In genomic region chr1:95994643-95995042, GRCh38 we compare ENCODE assay signal across 20 cellular contexts.
DNase-seq lines count a peak whose midpoint lies in the region; ATAC-seq, FAIRE-seq and TF ChIP-seq lines count a peak whose summit lies in the region.
"Had no signal": no experiment of that assay in that cellular context is flagged by ENCODE, and none has a peak within 500 bp of the region (broad histone marks: within the 10 kb centered on the region; RNA-seq: fewer than 3 reads in every experiment).

No MANE protein-coding gene starts in this region.

- POLR2A ChIA-PET in CD8-positive, alpha-beta T cell (lab: Charles Lee), result no interaction called here

- DNase-seq in T-helper 1 cell (no peak), M059J (ENCODE audit: low read depth) (peak; percentile 1), coronary artery (ENCODE audit: low spot score) (no peak), osteoblast (ENCODE audit: insufficient read length, low spot score, missing footprints) (no peak), RCC 7860 (ENCODE audit: low spot score) (no peak), neural progenitor cell (ENCODE audit: low spot score) (no peak)
- no peak for DNase-seq in CD8-positive, alpha-beta T cell
- DNase-seq: 8988T, Caco-2, DMS53, NCI-H1048, NCI-H146, NCI-H2227 treated with DMSO at 0.1 percent for 48 hours, NCI-H69, SHP77 had no signal

- H3K27me3 Mint-ChIP-seq in T-helper 1 cell treated with Interleukin-12 subunit alpha and Interleukin-12 subunit beta and Interleukin-4 antibody, amounts not matched to agents 30 μg/mL and 1 μg/mL, for 36 hours (ENCODE audit: low read depth), result no peaks in the 10 kb centered on the region
- H3K27me3 Mint-ChIP-seq in neural progenitor cell (ENCODE audit: insufficient read depth, low read depth), result peaks cover 2% of the 10 kb centered on the region
- H3K27me3 Mint-ChIP-seq in CD8-positive, alpha-beta T cell (ENCODE audit: low read depth), result no peaks in the 10 kb centered on the region
- H3K27me3 Mint-ChIP-seq: IgD-negative memory B cell had no signal

- H3K9me3 ChIP-seq in osteoblast (ENCODE audit: low read depth, low read length), result no peaks in the 10 kb centered on the region
- H3K9me3 ChIP-seq in neural progenitor cell (ENCODE audit: low read depth), result no peaks in the 10 kb centered on the region
- no peaks in the 10 kb centered on the region for H3K9me3 ChIP-seq in CD8-positive, alpha-beta T cell (ENCODE audit: low read length)
- H3K9me3 ChIP-seq: Caco-2 had no signal

- ATAC-seq in CD8-positive, alpha-beta T cell, result no peak
- ATAC-seq: GM12878 had no signal

- peaks cover 2% of the 10 kb centered on the region for H3K4me1 Mint-ChIP-seq in T-helper 1 cell treated with Interleukin-12 subunit alpha and Interleukin-12 subunit beta and Interleukin-4 antibody, amounts not matched to agents 30 μg/mL and 1 μg/mL, for 36 hours (ENCODE audit: low read depth)
- H3K4me1 Mint-ChIP-seq in neural progenitor cell, result peaks cover 6% of the 10 kb centered on the region
- peaks cover 2% of the 10 kb centered on the region for H3K4me1 Mint-ChIP-seq in CD8-positive, alpha-beta T cell (ENCODE audit: low read depth)
- H3K4me1 Mint-ChIP-seq: IgD-negative memory B cell had no signal

- peak overlapping the region; percentile 16 for H3K4me2 ChIP-seq in osteoblast (ENCODE audit: insufficient read depth, low read length)
- H3K4me2 ChIP-seq in neural progenitor cell, result no peak overlapping the region

- peak overlapping the region; percentile 39 for H3K4me3 ChIP-seq in coronary artery
- H3K4me3 ChIP-seq in osteoblast (ENCODE audit: insufficient read depth, low read length), result no peak overlapping the region
- H3K4me3 ChIP-seq in neural progenitor cell, result no peak overlapping the region
- H3K4me3 ChIP-seq in CD8-positive, alpha-beta T cell (ENCODE audit: low read depth, low read length), result no peak overlapping the region
- H3K4me3 ChIP-seq: GM12878 had no signal

- H3K79me2 ChIP-seq in osteoblast (ENCODE audit: insufficient read depth, low read length) (no peaks in the 10 kb centered on the region), neural progenitor cell (ENCODE audit: low read depth) (no peaks in the 10 kb centered on the region)

- TF ChIP-seq CTCF in coronary artery (IDR thresholded peaks at IDR 0.05) (no peak), osteoblast (IDR thresholded peaks at IDR 0.05; ENCODE audit: extremely low read depth, low read depth, low read length) (no peak), neural progenitor cell (IDR thresholded peaks at IDR 0.05) (no peak)
- no peak for TF ChIP-seq CTCF in CD8-positive, alpha-beta T cell (IDR thresholded peaks at IDR 0.05)

- no peaks in the 10 kb centered on the region for H3K36me3 ChIP-seq in osteoblast (ENCODE audit: insufficient read depth, low read length)
- H3K36me3 ChIP-seq in neural progenitor cell, result no peaks in the 10 kb centered on the region
- H3K36me3 ChIP-seq in CD8-positive, alpha-beta T cell (ENCODE audit: insufficient read depth, low read length), result no peaks in the 10 kb centered on the region

- H3K27me3 ChIP-seq in osteoblast (ENCODE audit: insufficient read depth, low read length) (no peaks in the 10 kb centered on the region), neural progenitor cell (no peaks in the 10 kb centered on the region)
- no peaks in the 10 kb centered on the region for H3K27me3 ChIP-seq in CD8-positive, alpha-beta T cell (ENCODE audit: insufficient read depth, low read length)

- no peaks in the 10 kb centered on the region for H3F3A ChIP-seq in neural progenitor cell (ENCODE audit: low read depth)

- H3K27ac ChIP-seq in coronary artery, result no peak overlapping the region
- H3K27ac ChIP-seq in osteoblast (ENCODE audit: low read depth, low read length), result no peak overlapping the region
- no peak overlapping the region for H3K27ac ChIP-seq in neural progenitor cell
- no peak overlapping the region for H3K27ac ChIP-seq in CD8-positive, alpha-beta T cell (ENCODE audit: low read depth, low read length)
- H3K27ac ChIP-seq: C4-2B had no signal

- no peak for FAIRE-seq in RCC 7860 (lab: Jason Lieb, UNC)
- FAIRE-seq: GM12878, GM19239 had no signal

- H4K20me1 ChIP-seq in osteoblast (ENCODE audit: insufficient read depth, low read length), result no peaks in the 10 kb centered on the region
- H4K20me1 ChIP-seq in neural progenitor cell (ENCODE audit: low read depth), result no peaks in the 10 kb centered on the region

- peak overlapping the region; percentile 25 for H3K4me3 Mint-ChIP-seq in T-helper 1 cell treated with Interleukin-12 subunit alpha and Interleukin-12 subunit beta and Interleukin-4 antibody, amounts not matched to agents 30 μg/mL and 1 μg/mL, for 36 hours
- H3K4me3 Mint-ChIP-seq in neural progenitor cell, result no peak overlapping the region
- no peak overlapping the region for H3K4me3 Mint-ChIP-seq in CD8-positive, alpha-beta T cell

- H2AFZ ChIP-seq in osteoblast (ENCODE audit: low read length) (peak overlapping the region; percentile 49), neural progenitor cell (replicated peaks) (no peak overlapping the region)

- H3K9me3 Mint-ChIP-seq in T-helper 1 cell treated with Interleukin-12 subunit alpha and Interleukin-12 subunit beta and Interleukin-4 antibody, amounts not matched to agents 30 μg/mL and 1 μg/mL, for 36 hours, result no peaks in the 10 kb centered on the region
- no peaks in the 10 kb centered on the region for H3K9me3 Mint-ChIP-seq in neural progenitor cell
- H3K9me3 Mint-ChIP-seq in CD8-positive, alpha-beta T cell, result peaks cover 4% of the 10 kb centered on the region

- H3K27ac Mint-ChIP-seq in T-helper 1 cell treated with Interleukin-12 subunit alpha and Interleukin-12 subunit beta and Interleukin-4 antibody, amounts not matched to agents 30 μg/mL and 1 μg/mL, for 36 hours, result no peak overlapping the region
- no peak overlapping the region for H3K27ac Mint-ChIP-seq in neural progenitor cell
- H3K27ac Mint-ChIP-seq in CD8-positive, alpha-beta T cell, result no peak overlapping the region
- H3K27ac Mint-ChIP-seq: IgD-negative memory B cell had no signal

- no peaks in the 10 kb centered on the region for H3K4me1 ChIP-seq in osteoblast (ENCODE audit: insufficient read depth, low read length)
- no peaks in the 10 kb centered on the region for H3K4me1 ChIP-seq in neural progenitor cell
- no peaks in the 10 kb centered on the region for H3K4me1 ChIP-seq in CD8-positive, alpha-beta T cell (ENCODE audit: insufficient read depth, low read length)
- H3K4me1 ChIP-seq: Caco-2 had no signal

- CTCF ChIA-PET in CD8-positive, alpha-beta T cell (lab: Charles Lee), result no interaction called here

- H3K36me3 Mint-ChIP-seq in T-helper 1 cell treated with Interleukin-12 subunit alpha and Interleukin-12 subunit beta and Interleukin-4 antibody, amounts not matched to agents 30 μg/mL and 1 μg/mL, for 36 hours (ENCODE audit: low read depth), result no peaks in the 10 kb centered on the region
- no peaks in the 10 kb centered on the region for H3K36me3 Mint-ChIP-seq in neural progenitor cell
- H3K36me3 Mint-ChIP-seq in CD8-positive, alpha-beta T cell, result no peaks in the 10 kb centered on the region

- intact Hi-C loops in CD8-positive, alpha-beta T cell (cut with DNase I, micrococcal nuclease), result no loop called here

- H3K9ac ChIP-seq in neural progenitor cell, result no peak overlapping the region
